Comparison of ENCODE assay signal across 2 cellular contexts in genomic region chr19:30059741-30060140, GRCh38.
TF ChIP-seq lines count a peak whose summit lies in the region.

No MANE protein-coding gene starts in this region.

TF ChIP-seq in SK-N-SH, 30 proteins besides CTCF, POLR2A, EP300 and RAD21 (continued from another document):
- TF ChIP-seq TEAD4 (IDR thresholded peaks at IDR 0.05; ENCODE audit: borderline replicate concordance, insufficient read depth): no peak
- no peak for TF ChIP-seq ZBTB33 (IDR thresholded peaks at IDR 0.05; ENCODE audit: borderline replicate concordance, low read depth)
- TF ChIP-seq FOXM1 (IDR thresholded peaks at IDR 0.05; ENCODE audit: low read depth): no peak
- no peak for TF ChIP-seq FOSL2 (IDR thresholded peaks at IDR 0.05; ENCODE audit: borderline replicate concordance, low read depth)
- no peak for TF ChIP-seq SIN3A (IDR thresholded peaks at IDR 0.05; ENCODE audit: borderline replicate concordance, low read depth, low read length)
- no peak for TF ChIP-seq REST (IDR thresholded peaks at IDR 0.05; ENCODE audit: low read depth, low read length)
- no peak for TF ChIP-seq MEF2A (IDR thresholded peaks at IDR 0.05; ENCODE audit: borderline replicate concordance, low read depth)
- TF ChIP-seq JUND (IDR thresholded peaks at IDR 0.05): no peak

TF ChIP-seq in SK-N-SH treated with all-trans-retinoic acid at 6 μM for 48 hours, 23 proteins besides CTCF, POLR2A, EP300 and RAD21 (continued from another document):
- no peak for TF ChIP-seq POU6F1 (CRISPR knock-in tag; IDR thresholded peaks at IDR 0.05; ENCODE audit: borderline replicate concordance, low read depth)
- TF ChIP-seq CREB5 (CRISPR knock-in tag; IDR thresholded peaks at IDR 0.05; ENCODE audit: low read depth): no peak
- no peak for TF ChIP-seq TCF4 (CRISPR knock-in tag; IDR thresholded peaks at IDR 0.05; ENCODE audit: borderline replicate concordance)
- no peak for TF ChIP-seq ZC3H10 (CRISPR knock-in tag; IDR thresholded peaks at IDR 0.05)
- TF ChIP-seq PPARA (CRISPR knock-in tag; IDR thresholded peaks at IDR 0.05; ENCODE audit: borderline replicate concordance): no peak
- TF ChIP-seq TOX (CRISPR knock-in tag; IDR thresholded peaks at IDR 0.05; ENCODE audit: borderline replicate concordance): no peak
- TF ChIP-seq ZNF565 (CRISPR knock-in tag; conservative IDR thresholded peaks at IDR 0.05; ENCODE audit: low read depth): no peak
- TF ChIP-seq CSRNP3 (CRISPR knock-in tag; IDR thresholded peaks at IDR 0.05): no peak
- no peak for TF ChIP-seq GLIS3 (CRISPR knock-in tag; IDR thresholded peaks at IDR 0.05)
- no peak for TF ChIP-seq BACH2 (CRISPR knock-in tag; IDR thresholded peaks at IDR 0.05; ENCODE audit: borderline replicate concordance)
- TF ChIP-seq SNAI2 (CRISPR knock-in tag; IDR thresholded peaks at IDR 0.05): no peak
- no peak for TF ChIP-seq RARB (CRISPR knock-in tag; IDR thresholded peaks at IDR 0.05)
- TF ChIP-seq PATZ1 (CRISPR knock-in tag; IDR thresholded peaks at IDR 0.05; ENCODE audit: borderline replicate concordance): no peak
- no peak for TF ChIP-seq ZNF70 (CRISPR knock-in tag; IDR thresholded peaks at IDR 0.05)
